In genomic region chr10:95256268-95256667, GRCh38 we compare ENCODE assay signal across 37 cellular contexts.
"Had no signal": no experiment of that assay in that cellular context is flagged by ENCODE, and none has a peak within 500 bp of the region (broad histone marks: within the 10 kb centered on the region; RNA-seq: fewer than 3 reads in every experiment).

No MANE protein-coding gene starts in this region.

- H3K27me3 Mint-ChIP-seq: activated CD4-positive, alpha-beta memory T cell treated with anti-CD3 and anti-CD28 coated beads for 36 hours; dendritic cell treated with granulocyte-macrophage colony-stimulating factor and Interleukin-4, amounts not matched to agents 40 ng/mL and 50 ng/mL, for 4 days had no signal

- H3K4me3 ChIP-seq: adrenal gland, body of pancreas, cardiac muscle cell, colonic mucosa, dorsolateral prefrontal cortex, esophagus muscularis mucosa, gastrocnemius medialis, heart left ventricle had no signal

- H3K36me3 ChIP-seq: colonic mucosa had no signal

- H3K27ac ChIP-seq: adrenal gland, body of pancreas, cardiac muscle cell, colonic mucosa, dorsolateral prefrontal cortex, esophagus muscularis mucosa, foreskin keratinocyte, heart left ventricle had no signal

- H3K4me3 Mint-ChIP-seq: activated CD4-positive, alpha-beta memory T cell treated with anti-CD3 and anti-CD28 coated beads for 36 hours; activated CD4-positive, alpha-beta T cell treated with anti-CD3 and anti-CD28 coated beads for 36 hours; activated CD4-positive, alpha-beta T cell treated with anti-CD3 and anti-CD28 coated beads, Interleukin-2, amount 10 ng/mL, durations not matched to agents 24 days and 14 days; activated CD8-positive, alpha-beta memory T cell treated with anti-CD3 and anti-CD28 coated beads, Interleukin-2, amount 10 ng/mL, durations not matched to agents 7 days and 5 days; activated CD8-positive, alpha-beta T cell treated with anti-CD3 and anti-CD28 coated beads, Interleukin-2, amount 10 ng/mL, durations not matched to agents 7 days and 5 days; activated naive CD4-positive, alpha-beta T cell treated with anti-CD3 and anti-CD28 coated beads for 36 hours; activated naive CD4-positive, alpha-beta T cell treated with anti-CD3 and anti-CD28 coated beads, Interleukin-2, amount 50 U/mL, for 24 hours; activated naive CD8-positive, alpha-beta T cell treated with anti-CD3 and anti-CD28 coated beads for 36 hours; activated naive CD8-positive, alpha-beta T cell treated with anti-CD3 and anti-CD28 coated beads, Interleukin-2, amount 50 U/mL, for 24 hours; activated T-helper 1 cell treated with anti-CD3 and anti-CD28 coated beads, Interleukin-12 subunit alpha, Interleukin-12 subunit beta, Interleukin-2, Interleukin-4 antibody, amounts not matched to agents 30 ng/mL and 10 ng/mL and 1 ng/mL, durations not matched to agents 14 hours and 24 hours and 36 hours; dendritic cell treated with granulocyte-macrophage colony-stimulating factor and Interleukin-4, amounts not matched to agents 40 ng/mL and 50 ng/mL, for 4 days; endodermal cell; T-helper 17 cell; T-helper 2 cell treated with Interferon-gamma antibody and Interleukin-4, amounts not matched to agents 5 μg/mL and 100 μg/mL, for 36 hours had no signal

- H3K4me1 ChIP-seq: colonic mucosa had no signal

- ATAC-seq: activated CD4-positive, alpha-beta T cell treated with anti-CD3 and anti-CD28 coated beads for 36 hours; activated CD8-positive, alpha-beta memory T cell treated with anti-CD3 and anti-CD28 coated beads, Interleukin-2, amount 10 ng/mL, durations not matched to agents 7 days and 5 days; activated CD8-positive, alpha-beta T cell treated with anti-CD3 and anti-CD28 coated beads, Interleukin-2, amount 10 ng/mL, durations not matched to agents 7 days and 5 days; activated naive CD8-positive, alpha-beta T cell treated with anti-CD3 and anti-CD28 coated beads, Interleukin-2, amount 50 U/mL, for 24 hours; body of pancreas; foreskin keratinocyte; gastrocnemius medialis; heart left ventricle; T-helper 17 cell had no signal

- DNase-seq: activated CD4-positive, alpha-beta memory T cell treated with anti-CD3 and anti-CD28 coated beads for 36 hours; activated CD4-positive, alpha-beta T cell treated with anti-CD3 and anti-CD28 coated beads for 36 hours; activated CD4-positive, alpha-beta T cell treated with anti-CD3 and anti-CD28 coated beads, Interleukin-2, amount 10 ng/mL, durations not matched to agents 24 days and 14 days; activated CD4-positive, CD25-positive, alpha-beta regulatory T cell; activated CD4-positive, CD25-positive, alpha-beta regulatory T cell treated with anti-CD3 and anti-CD28 coated beads, Interleukin-2, amount 50 U/mL, for 72 hours; activated CD8-positive, alpha-beta memory T cell treated with anti-CD3 and anti-CD28 coated beads, Interleukin-2, amount 10 ng/mL, durations not matched to agents 7 days and 5 days; activated CD8-positive, alpha-beta memory T cell treated with anti-CD3 and anti-CD28 coated beads, Interleukin-2, amount 50 U/mL, for 4 hours; activated CD8-positive, alpha-beta T cell treated with anti-CD3 and anti-CD28 coated beads, Interleukin-2, amount 10 ng/mL, durations not matched to agents 7 days and 5 days; activated effector memory CD4-positive, alpha-beta T cell treated with anti-CD3 and anti-CD28 coated beads, Interleukin-2, amount 50 U/mL, for 16 hours; activated naive CD4-positive, alpha-beta T cell treated with anti-CD3 and anti-CD28 coated beads for 36 hours; activated naive CD8-positive, alpha-beta T cell treated with anti-CD3 and anti-CD28 coated beads for 36 hours; activated naive CD8-positive, alpha-beta T cell treated with anti-CD3 and anti-CD28 coated beads, Interleukin-2, amount 50 U/mL, for 24 hours; activated T-cell treated with anti-CD3 and anti-CD28 coated beads, Interleukin-2, amount 50 U/mL, for 1 hour; activated T-cell treated with anti-CD3 and anti-CD28 coated beads, Interleukin-2, amount 50 U/mL, for 48 hours; adrenal gland; amygdala; aorta; body of pancreas; central memory CD4-positive, alpha-beta T cell; cerebellar nuclear complex; colonic mucosa; dorsolateral prefrontal cortex; effector memory CD4-positive, alpha-beta T cell; endodermal cell; foreskin keratinocyte; gastrocnemius medialis; glutamatergic neuron; heart left ventricle; T-helper 17 cell; T1000 had no signal

- H3K27ac Mint-ChIP-seq: activated CD4-positive, alpha-beta memory T cell treated with anti-CD3 and anti-CD28 coated beads for 36 hours; activated CD4-positive, alpha-beta T cell treated with anti-CD3 and anti-CD28 coated beads for 36 hours; activated CD4-positive, alpha-beta T cell treated with anti-CD3 and anti-CD28 coated beads, Interleukin-2, amount 10 ng/mL, durations not matched to agents 24 days and 14 days; activated CD8-positive, alpha-beta memory T cell treated with anti-CD3 and anti-CD28 coated beads, Interleukin-2, amount 10 ng/mL, durations not matched to agents 7 days and 5 days; activated CD8-positive, alpha-beta T cell treated with anti-CD3 and anti-CD28 coated beads, Interleukin-2, amount 10 ng/mL, durations not matched to agents 7 days and 5 days; activated naive CD4-positive, alpha-beta T cell treated with anti-CD3 and anti-CD28 coated beads, Interleukin-2, amount 50 U/mL, for 24 hours; activated naive CD8-positive, alpha-beta T cell treated with anti-CD3 and anti-CD28 coated beads for 36 hours; activated naive CD8-positive, alpha-beta T cell treated with anti-CD3 and anti-CD28 coated beads, Interleukin-2, amount 50 U/mL, for 24 hours; activated T-helper 1 cell treated with anti-CD3 and anti-CD28 coated beads, Interleukin-12 subunit alpha, Interleukin-12 subunit beta, Interleukin-2, Interleukin-4 antibody, amounts not matched to agents 30 ng/mL and 10 ng/mL and 1 ng/mL, durations not matched to agents 14 hours and 24 hours and 36 hours; activated T-helper 2 cell treated with anti-CD3 and anti-CD28 coated beads, Interferon-gamma antibody, Interleukin-2, Interleukin-4, amounts not matched to agents 10 μg/mL and 5 μg/mL and 100 μg/mL, durations not matched to agents 14 hours and 24 hours and 36 hours; dendritic cell treated with granulocyte-macrophage colony-stimulating factor and Interleukin-4, amounts not matched to agents 40 ng/mL and 50 ng/mL, for 4 days; endodermal cell; T-helper 17 cell; T-helper 2 cell treated with Interferon-gamma antibody and Interleukin-4, amounts not matched to agents 5 μg/mL and 100 μg/mL, for 36 hours had no signal

- H3K36me3 Mint-ChIP-seq: activated CD4-positive, alpha-beta memory T cell treated with anti-CD3 and anti-CD28 coated beads for 36 hours; activated naive CD4-positive, alpha-beta T cell treated with anti-CD3 and anti-CD28 coated beads, Interleukin-2, amount 50 U/mL, for 24 hours; activated naive CD8-positive, alpha-beta T cell treated with anti-CD3 and anti-CD28 coated beads for 36 hours had no signal

- H3K9me3 Mint-ChIP-seq: activated CD4-positive, alpha-beta memory T cell treated with anti-CD3 and anti-CD28 coated beads for 36 hours; activated naive CD4-positive, alpha-beta T cell treated with anti-CD3 and anti-CD28 coated beads, Interleukin-2, amount 50 U/mL, for 24 hours; activated naive CD8-positive, alpha-beta T cell treated with anti-CD3 and anti-CD28 coated beads for 36 hours; activated T-helper 1 cell treated with anti-CD3 and anti-CD28 coated beads, Interleukin-12 subunit alpha, Interleukin-12 subunit beta, Interleukin-2, Interleukin-4 antibody, amounts not matched to agents 30 ng/mL and 10 ng/mL and 1 ng/mL, durations not matched to agents 14 hours and 24 hours and 36 hours had no signal

- H3K4me1 Mint-ChIP-seq: activated CD4-positive, alpha-beta T cell treated with anti-CD3 and anti-CD28 coated beads for 36 hours; activated naive CD4-positive, alpha-beta T cell treated with anti-CD3 and anti-CD28 coated beads, Interleukin-2, amount 50 U/mL, for 24 hours; activated naive CD8-positive, alpha-beta T cell treated with anti-CD3 and anti-CD28 coated beads for 36 hours; activated naive CD8-positive, alpha-beta T cell treated with anti-CD3 and anti-CD28 coated beads, Interleukin-2, amount 50 U/mL, for 24 hours; T-helper 17 cell had no signal

- H3K27me3 ChIP-seq: adrenal gland, body of pancreas, cardiac muscle cell, colonic mucosa, esophagus muscularis mucosa, foreskin keratinocyte, gastrocnemius medialis, heart left ventricle had no signal

- H3K9me3 ChIP-seq: adrenal gland, body of pancreas, colonic mucosa, gastrocnemius medialis had no signal
